In the genomic region with DNA sequence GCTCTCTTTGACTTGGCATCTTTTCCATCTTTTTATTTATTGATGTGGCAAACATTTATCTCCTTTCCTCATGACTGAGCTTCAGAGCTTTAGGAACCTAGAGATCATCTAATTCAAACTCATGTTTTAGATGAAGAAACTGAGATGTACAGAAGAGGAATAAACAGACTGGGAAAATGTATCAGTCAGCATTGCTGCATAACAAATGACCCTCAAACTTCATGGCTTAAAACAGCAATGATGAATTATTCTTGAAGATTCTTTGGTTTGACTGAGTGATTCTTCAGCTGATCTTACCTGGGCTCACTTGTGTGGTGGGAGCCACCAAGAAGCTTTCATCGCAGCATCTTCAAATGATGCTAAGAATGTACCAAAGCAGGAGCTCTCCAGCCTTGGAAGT, we compare ENCODE assay signal across 27 cellular contexts. TPM values are rescaled to one million over a fixed set of nuclear protein-coding genes. Genes with fewer than 3 reads are reported as not detected.
"Had no signal": no experiment of that assay in that cellular context is flagged by ENCODE, and none has a peak within 500 bp of the region (broad histone marks: within the 10 kb centered on the region; RNA-seq: fewer than 3 reads in every experiment).

No MANE protein-coding gene starts in this region.

- H3K4me3 Mint-ChIP-seq: T-helper 1 cell treated with Interleukin-12 subunit alpha and Interleukin-12 subunit beta and Interleukin-4 antibody, amounts not matched to agents 30 μg/mL and 1 μg/mL, for 36 hours had no signal

- H3K27ac Mint-ChIP-seq: T-helper 1 cell treated with Interleukin-12 subunit alpha and Interleukin-12 subunit beta and Interleukin-4 antibody, amounts not matched to agents 30 μg/mL and 1 μg/mL, for 36 hours had no signal

- H3K4me2 ChIP-seq: KMS-11 had no signal

- H3K36me3 ChIP-seq: SJSA1 had no signal

- H3K27ac ChIP-seq: KMS-11, SJSA1, SK-N-MC had no signal

- H3K4me1 ChIP-seq: SJSA1 had no signal

- H3K4me3 ChIP-seq: SJSA1, SK-N-MC had no signal

- H3K9ac ChIP-seq: KMS-11 had no signal

- FAIRE-seq: RCC 7860 had no signal

- H3K9me3 ChIP-seq: SJSA1 had no signal

- DNase-seq: IMR-90, MV-4-11, NCI-H1092, NCI-H1105 treated with DMSO at 0.1 percent for 48 hours, NCI-H1417 treated with DMSO at 0.1 percent for 48 hours, NCI-H146, NCI-H1694 treated with DMSO at 0.1 percent for 48 hours, NCI-H1930, NCI-H2081, NCI-H2107, NCI-H2171, NCI-H226, NCI-H446, NCI-H510A, NCI-H524 treated with DMSO at 0.1 percent for 48 hours, NCI-H69, NCI-H774, Right ventricle myocardium superior, RPMI8226, SIG-M5 had no signal

RNA-seq across cellular contexts. Expression of gene IRF8, which starts 44.0 kb away (rescaled TPM):
- total RNA-seq: IMR-90, LHCN-M2, MCF 10A had no signal
- polyA plus RNA-seq: IMR-90 had no signal
